ENCODE assay signal across 8 cellular contexts in the genomic region with DNA sequence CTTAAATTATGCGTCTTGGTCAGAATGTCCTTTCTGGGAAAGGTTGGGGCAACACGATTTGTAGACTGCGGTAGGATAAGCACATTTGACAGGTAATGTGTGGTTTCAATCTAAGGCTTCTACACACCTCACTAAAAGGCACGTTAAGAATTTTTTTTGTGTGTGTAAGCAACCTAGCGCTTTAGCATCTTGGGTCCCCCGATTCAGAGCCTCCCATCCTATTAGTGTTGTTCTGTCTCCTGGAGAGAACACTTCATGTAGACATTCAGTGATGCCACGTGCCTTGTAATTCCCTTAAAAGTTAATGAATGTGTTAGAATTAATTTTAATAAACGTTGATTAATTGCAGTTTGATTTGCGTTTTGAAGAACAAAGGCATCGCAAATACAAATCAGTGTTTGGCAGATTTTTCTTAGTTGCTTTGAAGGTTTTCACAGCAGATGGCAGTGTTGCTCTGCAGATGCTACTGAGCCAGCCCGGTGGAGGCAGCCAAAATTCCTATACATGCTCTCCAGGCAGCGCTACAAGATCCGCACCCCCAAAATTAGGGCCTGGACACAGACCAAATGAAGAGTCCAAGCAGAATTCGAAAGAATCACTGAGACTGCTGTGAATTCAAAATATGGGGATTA.
DNase-seq lines count a peak whose midpoint lies in the region; ATAC-seq and TF ChIP-seq lines count a peak whose summit lies in the region.

No MANE protein-coding gene starts in this region.

- TF ChIP-seq CTCF in AG09319 (IDR thresholded peaks at IDR 0.05; ENCODE audit: low read depth, low read length) (peak; percentile 74), stomach (IDR thresholded peaks at IDR 0.05) (peak in 2 of 7 experiments; percentile 30 to 36), Peyer's patch (IDR thresholded peaks at IDR 0.05) (peak in 2 of 6 experiments; percentile 15)

- intact Hi-C loops in right cardiac atrium (cut with DNase I), result no loop called here
- intact Hi-C loops in stomach (cut with DNase I; ENCODE audit: low total_unique reads), result no loop called here

- TF ChIP-seq POLR2A in stomach (IDR thresholded peaks at IDR 0.05) (no peak), Peyer's patch (IDR thresholded peaks at IDR 0.05) (no peak)

- no peak overlapping the region for H3K9ac ChIP-seq in adipocyte (ENCODE audit: low read length)

- no peak for TF ChIP-seq EP300 in stomach (IDR thresholded peaks at IDR 0.05)

- peak; percentile 4 for DNase-seq in AG09319 (ENCODE audit: extremely low read depth, low read depth)
- DNase-seq in NCI-H1105 treated with DMSO at 0.1 percent for 48 hours (lab: John Stamatoyannopoulos, UW), result peak; percentile 77
- DNase-seq in adipocyte (ENCODE audit: low read depth), result peak; percentile 81
- DNase-seq in right cardiac atrium, result peak; percentile 14 to 50 (median 26)
- peak; percentile 28 for DNase-seq in stomach
- no peak for DNase-seq in Peyer's patch

- no peak overlapping the region for H3K27ac ChIP-seq in right cardiac atrium (ENCODE audit: low read length)
- H3K27ac ChIP-seq in stomach, result no peak overlapping the region
- H3K27ac ChIP-seq in Peyer's patch, result no peak overlapping the region

- H3K4me1 ChIP-seq in adipocyte (ENCODE audit: control insufficient read depth, insufficient read depth, low read length) (peaks cover 11% of the 10 kb centered on the region), right cardiac atrium (ENCODE audit: control insufficient read depth, insufficient read depth, low read length) (no peaks in the 10 kb centered on the region), stomach (peaks cover 0 to 4% (median 0%) of the 10 kb centered on the region in 4 donors), Peyer's patch (no peaks in the 10 kb centered on the region)

- ATAC-seq in GM18508 (IDR thresholded peaks at IDR 0.05; ENCODE audit: insufficient read depth, unreplicated experiment) (peak; percentile 49), right cardiac atrium (peak in 1 of 2 donors; percentile 61), HG03469 (IDR thresholded peaks at IDR 0.05; ENCODE audit: unreplicated experiment) (no peak)

- H3K27me3 ChIP-seq in adipocyte (replicated peaks; ENCODE audit: control insufficient read depth, insufficient read depth, low read length), result no peaks in the 10 kb centered on the region
- H3K27me3 ChIP-seq in right cardiac atrium (ENCODE audit: control insufficient read depth, insufficient read depth), result no peaks in the 10 kb centered on the region
- H3K27me3 ChIP-seq in stomach, result no peaks in the 10 kb centered on the region
- H3K27me3 ChIP-seq in Peyer's patch, result no peaks in the 10 kb centered on the region

- H3K36me3 ChIP-seq in adipocyte (ENCODE audit: control insufficient read depth, insufficient read depth, low read length, severe bottlenecking) (no peaks in the 10 kb centered on the region), stomach (no peaks in the 10 kb centered on the region), Peyer's patch (no peaks in the 10 kb centered on the region)

- H3K4me3 ChIP-seq in adipocyte (ENCODE audit: low read length) (no peak overlapping the region), right cardiac atrium (ENCODE audit: low read length) (no peak overlapping the region), stomach (no peak overlapping the region), Peyer's patch (no peak overlapping the region)

- 21% methylated on average over 14 of the region's 14 CpGs for WGBS in right cardiac atrium
- WGBS in stomach, 5 donors, result 21 to 29% (median 24%) methylated on average over 14 of the region's 14 CpGs

- H3K9me3 ChIP-seq in adipocyte (ENCODE audit: control insufficient read depth, low read length), result no peaks in the 10 kb centered on the region
- no peaks in the 10 kb centered on the region for H3K9me3 ChIP-seq in right cardiac atrium (ENCODE audit: control insufficient read depth, low read length)
- H3K9me3 ChIP-seq in stomach, result no peaks in the 10 kb centered on the region
- no peaks in the 10 kb centered on the region for H3K9me3 ChIP-seq in Peyer's patch

Comparison
In these comparisons a context has a peak if more than half of its experiments do, and no peak if none do; other contexts are left out.
1. DNase-seq: peak in AG09319 (single experiment), NCI-H1105 treated with DMSO at 0.1 percent for 48 hours (single experiment), adipocyte (single experiment), right cardiac atrium (3 of 3) and stomach (single experiment); none in Peyer's patch (0 of 3).